Comparison of ENCODE assay signal across 2 cellular contexts in the genomic region with DNA sequence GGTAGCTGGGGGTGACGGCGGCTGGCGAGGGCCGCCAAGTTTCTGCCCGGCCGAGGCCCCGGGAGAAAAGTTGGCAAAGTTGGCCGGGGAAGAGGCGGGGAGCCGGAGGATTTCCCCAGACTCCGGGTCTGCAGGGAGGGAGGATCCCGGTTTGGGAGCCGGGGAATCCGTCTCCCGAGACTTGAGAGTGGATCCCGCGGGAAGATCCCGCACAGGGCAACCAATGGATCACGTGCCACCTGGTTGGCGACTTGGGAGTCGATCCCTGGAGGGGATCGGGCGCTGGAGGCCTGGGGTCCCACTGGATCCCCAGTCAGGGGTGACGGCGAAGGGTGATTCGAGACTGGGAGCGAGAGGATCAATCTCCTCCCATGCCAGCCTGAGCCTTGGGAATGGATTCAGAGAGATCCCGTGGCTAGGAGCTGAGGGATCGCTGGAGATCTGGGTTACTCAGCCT.
TF ChIP-seq lines count a peak whose summit lies in the region.

No MANE protein-coding gene starts in this region.

TF ChIP-seq in GM23338, 12 proteins besides CTCF, POLR2A, EP300 and RAD21 (continued from another document):
- TF ChIP-seq, protein P1, sequence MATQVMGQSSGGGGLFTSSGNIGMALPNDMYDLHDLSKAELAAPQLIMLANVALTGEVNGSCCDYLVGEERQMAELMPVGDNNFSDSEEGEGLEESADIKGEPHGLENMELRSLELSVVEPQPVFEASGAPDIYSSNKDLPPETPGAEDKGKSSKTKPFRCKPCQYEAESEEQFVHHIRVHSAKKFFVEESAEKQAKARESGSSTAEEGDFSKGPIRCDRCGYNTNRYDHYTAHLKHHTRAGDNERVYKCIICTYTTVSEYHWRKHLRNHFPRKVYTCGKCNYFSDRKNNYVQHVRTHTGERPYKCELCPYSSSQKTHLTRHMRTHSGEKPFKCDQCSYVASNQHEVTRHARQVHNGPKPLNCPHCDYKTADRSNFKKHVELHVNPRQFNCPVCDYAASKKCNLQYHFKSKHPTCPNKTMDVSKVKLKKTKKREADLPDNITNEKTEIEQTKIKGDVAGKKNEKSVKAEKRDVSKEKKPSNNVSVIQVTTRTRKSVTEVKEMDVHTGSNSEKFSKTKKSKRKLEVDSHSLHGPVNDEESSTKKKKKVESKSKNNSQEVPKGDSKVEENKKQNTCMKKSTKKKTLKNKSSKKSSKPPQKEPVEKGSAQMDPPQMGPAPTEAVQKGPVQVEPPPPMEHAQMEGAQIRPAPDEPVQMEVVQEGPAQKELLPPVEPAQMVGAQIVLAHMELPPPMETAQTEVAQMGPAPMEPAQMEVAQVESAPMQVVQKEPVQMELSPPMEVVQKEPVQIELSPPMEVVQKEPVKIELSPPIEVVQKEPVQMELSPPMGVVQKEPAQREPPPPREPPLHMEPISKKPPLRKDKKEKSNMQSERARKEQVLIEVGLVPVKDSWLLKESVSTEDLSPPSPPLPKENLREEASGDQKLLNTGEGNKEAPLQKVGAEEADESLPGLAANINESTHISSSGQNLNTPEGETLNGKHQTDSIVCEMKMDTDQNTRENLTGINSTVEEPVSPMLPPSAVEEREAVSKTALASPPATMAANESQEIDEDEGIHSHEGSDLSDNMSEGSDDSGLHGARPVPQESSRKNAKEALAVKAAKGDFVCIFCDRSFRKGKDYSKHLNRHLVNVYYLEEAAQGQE (IDR thresholded peaks at IDR 0.05; ENCODE audit: unreplicated experiment), result no peak
- no peak for TF ChIP-seq JUNB (IDR thresholded peaks at IDR 0.05; ENCODE audit: unreplicated experiment)

TF ChIP-seq in endothelial cell of umbilical vein, 7 proteins besides CTCF, POLR2A, EP300 and RAD21:
- TF ChIP-seq, protein P2, sequence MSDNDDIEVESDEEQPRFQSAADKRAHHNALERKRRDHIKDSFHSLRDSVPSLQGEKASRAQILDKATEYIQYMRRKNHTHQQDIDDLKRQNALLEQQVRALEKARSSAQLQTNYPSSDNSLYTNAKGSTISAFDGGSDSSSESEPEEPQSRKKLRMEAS (IDR thresholded peaks at IDR 0.05; ENCODE audit: insufficient read depth, insufficient read length), result peak; percentile 63
- no peak for TF ChIP-seq EZH2 (IDR thresholded peaks at IDR 0.05; ENCODE audit: borderline replicate concordance, low read depth, low read length, severe bottlenecking)
